14 cellular contexts compared by ENCODE assay signal in the genomic region with DNA sequence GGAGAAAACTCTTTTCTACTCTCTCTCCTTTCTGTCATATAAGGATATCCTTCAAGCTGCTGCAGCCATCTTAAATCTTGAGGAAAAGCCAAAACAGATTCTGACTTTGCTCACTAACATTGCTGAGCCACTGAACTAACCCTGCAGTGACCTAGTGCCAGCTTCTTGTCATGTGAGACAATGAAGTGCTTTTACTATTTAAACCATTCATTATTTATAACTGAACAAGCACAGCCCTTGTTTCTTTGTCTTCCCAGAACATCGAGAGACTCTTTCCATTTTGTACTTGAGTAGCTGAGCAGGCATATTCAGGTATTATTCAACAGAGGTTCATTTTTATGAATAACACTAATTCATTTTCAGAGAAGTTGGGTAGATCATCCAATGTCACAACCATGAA.
DNase-seq lines count a peak whose midpoint lies in the region; TF ChIP-seq lines count a peak whose summit lies in the region.
"Had no signal": no experiment of that assay in that cellular context is flagged by ENCODE, and none has a peak within 500 bp of the region (broad histone marks: within the 10 kb centered on the region; RNA-seq: fewer than 3 reads in every experiment).

No MANE protein-coding gene starts in this region.

- H3K36me3 Mint-ChIP-seq in brain (no peaks in the 10 kb centered on the region), immature natural killer cell (no peaks in the 10 kb centered on the region)

- 85 to 89% methylated on average over 1 of the region's 1 CpG for WGBS in sigmoid colon, 2 donors

- TF ChIP-seq EP300 in sigmoid colon (IDR thresholded peaks at IDR 0.05), result no peak

- peaks cover 0 to 21% (median 16%) of the 10 kb centered on the region in 4 donors for H3K4me1 ChIP-seq in sigmoid colon

- peak; percentile 74 for DNase-seq in DMS79 treated with DMSO at 0.1 percent for 48 hours (lab: John Stamatoyannopoulos, UW)
- peak; percentile 49 for DNase-seq in midbrain (lab: John Stamatoyannopoulos, UW)
- DNase-seq in sigmoid colon, result no peak
- DNase-seq in stimulated activated CD4-positive, alpha-beta T cell treated with anti-CD3 and anti-CD28 coated beads, Interleukin-12 subunit alpha, Interleukin-12 subunit beta, amount 100 ng/mL, for 4 hours, result no peak
- DNase-seq in immature natural killer cell, result no peak
- no peak for DNase-seq in T1000 (lab: John Stamatoyannopoulos, UW)
- DNase-seq: HCEC 1CT, Karpas-422, MM.1S, NCI-H1105 treated with DMSO at 0.1 percent for 48 hours, NCI-H1930, NCI-H446, SK-N-SH had no signal

- no peak overlapping the region for H3K4me3 Mint-ChIP-seq in brain
- no peak overlapping the region for H3K4me3 Mint-ChIP-seq in immature natural killer cell

- H3K36me3 ChIP-seq in sigmoid colon, result no peaks in the 10 kb centered on the region

- peak overlapping the region in 3 of 5 experiments; percentile 80 to 90 (median 89) for H3K27ac Mint-ChIP-seq in brain
- H3K27ac Mint-ChIP-seq in immature natural killer cell, result no peak overlapping the region

- peaks cover 3% of the 10 kb centered on the region for H3K27me3 Mint-ChIP-seq in brain
- H3K27me3 Mint-ChIP-seq in immature natural killer cell (ENCODE audit: low read depth in 3 of 3), result peaks cover 0 to 4% (median 0%) of the 10 kb centered on the region in 3 donors

- intact Hi-C loops in sigmoid colon (cut with DNase I), result no loop called here

- no peak for TF ChIP-seq POLR2A in sigmoid colon (IDR thresholded peaks at IDR 0.05)

- peaks cover 48% of the 10 kb centered on the region for H3K4me1 Mint-ChIP-seq in brain
- H3K4me1 Mint-ChIP-seq in immature natural killer cell, result no peaks in the 10 kb centered on the region

- H3K27me3 ChIP-seq in sigmoid colon, result no peaks in the 10 kb centered on the region

- H3K9me3 Mint-ChIP-seq in brain, result no peaks in the 10 kb centered on the region
- peaks cover 0 to 2% (median 0%) of the 10 kb centered on the region in 6 donors for H3K9me3 Mint-ChIP-seq in immature natural killer cell

- H3K27ac ChIP-seq in sigmoid colon, result peak overlapping the region; percentile 20 to 48 (median 34)

- H3K4me3 ChIP-seq in sigmoid colon, result no peak overlapping the region

- H3K9me3 ChIP-seq in sigmoid colon, result no peaks in the 10 kb centered on the region
- H3K9me3 ChIP-seq: SK-N-SH had no signal

- no peak for TF ChIP-seq CTCF in brain (conservative IDR thresholded peaks at IDR 0.05)
- TF ChIP-seq CTCF in sigmoid colon (IDR thresholded peaks at IDR 0.05), result no peak

Comparison
In these comparisons a context has a peak if more than half of its experiments do, and no peak if none do; other contexts are left out.
1. DNase-seq: peak in DMS79 treated with DMSO at 0.1 percent for 48 hours (single experiment) and midbrain (single experiment); none in sigmoid colon (single experiment), stimulated activated CD4-positive, alpha-beta T cell treated with anti-CD3 and anti-CD28 coated beads, Interleukin-12 subunit alpha, Interleukin-12 subunit beta, amount 100 ng/mL, for 4 hours (single experiment), immature natural killer cell (0 of 3) and T1000 (single experiment).
2. H3K27ac Mint-ChIP-seq: peak in brain (3 of 5); none in immature natural killer cell (0 of 6).